Comparison of ENCODE assay signal across 21 cellular contexts in genomic region chr2:198114064-198114463, GRCh38.
"Had no signal": no experiment of that assay in that cellular context is flagged by ENCODE, and none has a peak within 500 bp of the region (broad histone marks: within the 10 kb centered on the region; RNA-seq: fewer than 3 reads in every experiment).

No MANE protein-coding gene starts in this region.

- H3K4me3 ChIP-seq: colonic mucosa, esophagus squamous epithelium, lung, mucosa of descending colon, skin epidermis, spleen, thoracic aorta, tibial nerve, upper lobe of left lung had no signal

- H3K79me2 ChIP-seq: parathyroid adenoma had no signal

- H3K4me1 ChIP-seq: colonic mucosa, esophagus squamous epithelium, upper lobe of left lung had no signal

- H3K9ac ChIP-seq: parathyroid adenoma had no signal

- H3K27me3 ChIP-seq: colonic mucosa, esophagus squamous epithelium, neutrophil, spleen, tibial nerve, upper lobe of left lung had no signal

- H3K9me3 ChIP-seq: colonic mucosa, esophagus squamous epithelium, mucosa of descending colon, neutrophil, spleen, thoracic aorta, tibial nerve, upper lobe of left lung had no signal

- ATAC-seq: mucosa of descending colon; natural killer cell treated with Interleukin-12 subunit alpha and Interleukin-12 subunit beta and Interleukin-15 and Interleukin-18, amount 100 ng/mL, for 72 hours; stimulated activated memory B cell treated with anti-CD40 and anti-IgM and Interleukin-4, amounts not matched to agents 10 μg/mL and 1 μg/mL and 100 μg/mL, for 72 hours; stimulated activated naive CD8-positive, alpha-beta T cell treated with anti-CD3 and anti-CD28 coated beads, Interleukin-15, Interleukin-2, amounts not matched to agents 100 U/mL and 50 U/mL, for 24 hours had no signal

- H3K27ac ChIP-seq: colonic mucosa, esophagus squamous epithelium, neutrophil, parathyroid adenoma, skin epidermis, spleen, thoracic aorta, tibial nerve, upper lobe of left lung had no signal

- H2AFZ ChIP-seq: parathyroid adenoma had no signal

- H3K36me3 ChIP-seq: colonic mucosa, esophagus squamous epithelium, neutrophil, spleen, thoracic aorta, tibial nerve, upper lobe of left lung had no signal

- DNase-seq: colonic mucosa; effector CD8-positive, alpha-beta T cell; erythroblast; esophagus squamous epithelium; foreskin melanocyte; glutamatergic neuron; kidney; mucosa of descending colon; naive B cell; spleen; stimulated activated CD4-positive, alpha-beta T cell treated with anti-CD3 and anti-CD28 coated beads, Interleukin-4, amount 100 ng/mL, for 4 hours; stimulated activated naive CD8-positive, alpha-beta T cell treated with anti-CD3 and anti-CD28 coated beads, Interleukin-15, Interleukin-2, amounts not matched to agents 100 U/mL and 50 U/mL, for 24 hours; upper lobe of left lung had no signal
